Comparison of ENCODE assay signal across 25 cellular contexts in the genomic region with DNA sequence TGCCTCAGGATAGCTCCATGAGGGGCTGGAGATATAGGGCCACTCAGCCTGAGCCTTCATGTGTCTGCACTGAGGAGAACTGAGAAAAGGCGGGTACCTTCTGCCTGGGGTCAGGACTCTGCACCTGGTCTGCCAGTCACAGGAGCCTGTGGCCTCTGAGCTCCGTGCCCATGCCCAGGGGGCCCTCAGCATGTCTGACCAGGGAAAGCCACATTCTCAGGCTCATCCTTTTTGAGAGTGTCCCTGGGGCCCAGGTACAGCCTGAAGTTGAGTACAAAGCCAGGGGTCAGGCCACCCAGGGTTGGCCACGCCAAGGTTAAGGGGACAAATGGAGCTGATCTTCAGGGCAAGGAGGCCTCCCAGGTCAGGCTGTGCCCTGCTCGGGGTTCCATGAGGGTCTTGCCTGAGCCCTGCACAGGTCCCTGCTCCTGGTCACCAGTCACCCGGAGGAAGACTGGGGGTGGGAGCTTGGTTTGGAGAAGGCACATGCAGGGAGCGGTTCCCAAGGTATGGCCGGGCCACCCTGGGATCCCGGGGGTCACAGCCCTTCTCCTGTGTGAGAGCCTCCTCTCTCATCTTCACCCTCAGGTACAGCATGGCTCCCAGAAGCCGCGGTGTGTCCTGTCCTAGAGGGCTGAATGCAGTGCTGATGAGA.
"Had no signal": no experiment of that assay in that cellular context is flagged by ENCODE, and none has a peak within 500 bp of the region (broad histone marks: within the 10 kb centered on the region; RNA-seq: fewer than 3 reads in every experiment).

No MANE protein-coding gene starts in this region.

- H3K4me3 ChIP-seq: adrenal gland, body of pancreas, gastrocnemius medialis, pancreas, psoas muscle, right atrium auricular region, tibial nerve had no signal

- H3K36me3 ChIP-seq: adrenal gland, gastrocnemius medialis, pancreas, right atrium auricular region had no signal

- H3K9me3 Mint-ChIP-seq: activated B cell treated with CpG ODN at 0.5 μM for 24 hours; activated naive CD8-positive, alpha-beta T cell treated with anti-CD3 and anti-CD28 coated beads for 36 hours; effector memory CD8-positive, alpha-beta T cell; stimulated activated naive B cell treated with anti-CD40 and anti-IgM and Interleukin-4, amounts not matched to agents 10 μg/mL and 1 μg/mL and 100 μg/mL, for 72 hours; T-cell had no signal

- H3K27ac Mint-ChIP-seq: activated B cell treated with CpG ODN at 0.5 μM for 24 hours; activated CD4-positive, alpha-beta T cell treated with anti-CD3 and anti-CD28 coated beads for 36 hours; activated naive CD8-positive, alpha-beta T cell treated with anti-CD3 and anti-CD28 coated beads for 36 hours; effector memory CD8-positive, alpha-beta T cell; stimulated activated naive B cell treated with anti-CD40 and anti-IgM and Interleukin-4, amounts not matched to agents 10 μg/mL and 1 μg/mL and 100 μg/mL, for 72 hours; T-cell had no signal

- H3K36me3 Mint-ChIP-seq: activated naive CD8-positive, alpha-beta T cell treated with anti-CD3 and anti-CD28 coated beads for 36 hours; stimulated activated naive B cell treated with anti-CD40 and anti-IgM and Interleukin-4, amounts not matched to agents 10 μg/mL and 1 μg/mL and 100 μg/mL, for 72 hours; T-cell had no signal

- H3K27ac ChIP-seq: adrenal gland, body of pancreas, gastrocnemius medialis, pancreas, psoas muscle, right atrium auricular region, tibial nerve had no signal

- DNase-seq: activated B cell treated with CpG ODN at 0.5 μM for 24 hours; activated CD4-positive, alpha-beta T cell treated with anti-CD3 and anti-CD28 coated beads for 36 hours; activated CD4-positive, alpha-beta T cell treated with anti-CD3 and anti-CD28 coated beads, Interleukin-2, amount 50 U/mL, for 48 hours; activated CD8-positive, alpha-beta memory T cell treated with anti-CD3 and anti-CD28 coated beads for 24 hours; activated effector memory CD4-positive, alpha-beta T cell treated with Interleukin-2 at 50 U/mL for 16 hours; activated naive CD4-positive, alpha-beta T cell treated with Interleukin-2 at 50 U/mL for 16 hours; activated naive CD8-positive, alpha-beta T cell treated with anti-CD3 and anti-CD28 coated beads for 36 hours; adrenal gland; aorta; body of pancreas; effector memory CD8-positive, alpha-beta T cell; erythroblast; gastrocnemius medialis; glutamatergic neuron; islet precursor cell; left cardiac atrium; left ventricle myocardium superior; psoas muscle; stimulated activated CD4-positive, alpha-beta T cell treated with anti-CD3 and anti-CD28 coated beads, Interleukin-15, amount 100 ng/mL, for 24 hours; stimulated activated CD4-positive, alpha-beta T cell treated with anti-CD3 and anti-CD28 coated beads, Interleukin-2, amount 100 ng/mL, for 24 hours; stimulated activated naive B cell treated with anti-CD40 and anti-IgM and Interleukin-4, amounts not matched to agents 10 μg/mL and 1 μg/mL and 100 μg/mL, for 72 hours; T-cell had no signal

- H3K4me3 Mint-ChIP-seq: activated B cell treated with CpG ODN at 0.5 μM for 24 hours; activated CD4-positive, alpha-beta T cell treated with anti-CD3 and anti-CD28 coated beads for 36 hours; activated naive CD8-positive, alpha-beta T cell treated with anti-CD3 and anti-CD28 coated beads for 36 hours; effector memory CD8-positive, alpha-beta T cell; stimulated activated naive B cell treated with anti-CD40 and anti-IgM and Interleukin-4, amounts not matched to agents 10 μg/mL and 1 μg/mL and 100 μg/mL, for 72 hours; T-cell had no signal

- H3K9me3 ChIP-seq: adrenal gland, body of pancreas, gastrocnemius medialis, pancreas, psoas muscle, right atrium auricular region, tibial nerve had no signal

- H3K4me1 ChIP-seq: body of pancreas, gastrocnemius medialis, pancreas, psoas muscle had no signal

- H3K4me1 Mint-ChIP-seq: activated naive CD8-positive, alpha-beta T cell treated with anti-CD3 and anti-CD28 coated beads for 36 hours had no signal

- ATAC-seq: activated CD4-positive, alpha-beta T cell treated with anti-CD3 and anti-CD28 coated beads for 36 hours; body of pancreas; effector memory CD8-positive, alpha-beta T cell; gastrocnemius medialis; left cardiac atrium; left ventricle myocardium superior; pancreas; psoas muscle; stimulated activated naive B cell treated with anti-CD40 and anti-IgM and Interleukin-4, amounts not matched to agents 10 μg/mL and 1 μg/mL and 100 μg/mL, for 72 hours; T-cell had no signal

- H3K27me3 ChIP-seq: adrenal gland, body of pancreas, gastrocnemius medialis, pancreas, right atrium auricular region, tibial nerve had no signal

- H3K27me3 Mint-ChIP-seq: activated CD4-positive, alpha-beta T cell treated with anti-CD3 and anti-CD28 coated beads for 36 hours had no signal
